In genomic region chr10:97823734-97824133, GRCh38 we compare ENCODE assay signal across 18 cellular contexts. TPM values are rescaled to one million over a fixed set of nuclear protein-coding genes. Genes with fewer than 3 reads are reported as not detected.
DNase-seq lines count a peak whose midpoint lies in the region; ATAC-seq and TF ChIP-seq lines count a peak whose summit lies in the region.
"Had no signal": no experiment of that assay in that cellular context is flagged by ENCODE, and none has a peak within 500 bp of the region (broad histone marks: within the 10 kb centered on the region; RNA-seq: fewer than 3 reads in every experiment).

No MANE protein-coding gene starts in this region.

- no peak overlapping the region for H3K4me3 ChIP-seq in left ventricle myocardium inferior
- no peak overlapping the region for H3K4me3 ChIP-seq in neuronal stem cell (ENCODE audit: low read length in 2 of 2)
- H3K4me3 ChIP-seq: BLaER1 treated with 17β-estradiol and CSF1 and Interleukin-3, amounts not matched to agents 10 nM and 100 nM had no signal

- H2BK120ac ChIP-seq in neuronal stem cell (ENCODE audit: low read depth, low read length), result no peak overlapping the region

- H3K9ac ChIP-seq in neuronal stem cell (ENCODE audit: low read depth, low read length, poor library complexity), result no peak overlapping the region
- H3K9ac ChIP-seq: BLaER1 treated with 17β-estradiol and CSF1 and Interleukin-3, amounts not matched to agents 10 nM and 100 nM had no signal

- H3K4ac ChIP-seq in neuronal stem cell (ENCODE audit: low read length), result no peak overlapping the region

- no peak overlapping the region for H4K91ac ChIP-seq in neuronal stem cell (ENCODE audit: low read depth, low read length, poor library complexity)

- peak overlapping the region; percentile 65 for H2AK5ac ChIP-seq in neuronal stem cell (ENCODE audit: low read depth, low read length)

- no peaks in the 10 kb centered on the region for H3K79me1 ChIP-seq in neuronal stem cell (ENCODE audit: low read depth, low read length)

- no peak overlapping the region for H2AFZ ChIP-seq in neuronal stem cell (ENCODE audit: low read length)

- no peak overlapping the region for H2BK5ac ChIP-seq in neuronal stem cell (ENCODE audit: low read length)

- peak overlapping the region; percentile 30 for H3K27ac ChIP-seq in left ventricle myocardium inferior (replicated peaks)
- no peak overlapping the region for H3K27ac ChIP-seq in neuronal stem cell (replicated peaks; ENCODE audit: low read length)
- H3K27ac ChIP-seq: BLaER1 treated with 17β-estradiol and CSF1 and Interleukin-3, amounts not matched to agents 10 nM and 100 nM had no signal

- intact Hi-C loops in Right ventricle myocardium inferior (cut with DNase I) (no loop called here), cardiac septum (cut with DNase I) (no loop called here), left ventricle myocardium inferior (cut with micrococcal nuclease) (no loop called here)

- ATAC-seq in Right ventricle myocardium inferior (peak; percentile 86), HG03135 (IDR thresholded peaks at IDR 0.05; ENCODE audit: unreplicated experiment) (no peak), HG03175 (IDR thresholded peaks at IDR 0.05; ENCODE audit: unreplicated experiment) (no peak)
- ATAC-seq: PC-3 had no signal

- H3K9me3 ChIP-seq in left ventricle myocardium inferior (replicated peaks) (no peaks in the 10 kb centered on the region), neuronal stem cell (replicated peaks in 1 of 2; ENCODE audit: control insufficient read depth in 2 of 2, insufficient read depth in 1 of 2, low read depth in 1 of 2, low read length in 2 of 2) (no peaks in the 10 kb centered on the region)
- H3K9me3 ChIP-seq: BLaER1 treated with 17β-estradiol and CSF1 and Interleukin-3, amounts not matched to agents 10 nM and 100 nM had no signal

- H3K23ac ChIP-seq in neuronal stem cell (ENCODE audit: low read depth, low read length, poor library complexity), result no peak overlapping the region

- H3K4me2 ChIP-seq in neuronal stem cell (ENCODE audit: insufficient read depth, low read length, poor library complexity, severe bottlenecking), result no peak overlapping the region
- H3K4me2 ChIP-seq: BLaER1 treated with 17β-estradiol and CSF1 and Interleukin-3, amounts not matched to agents 10 nM and 100 nM had no signal

- H3K18ac ChIP-seq in neuronal stem cell (ENCODE audit: low read length), result peak overlapping the region; percentile 90

- no peak for TF ChIP-seq CTCF in left ventricle myocardium inferior (IDR thresholded peaks at IDR 0.05; ENCODE audit: borderline replicate concordance)

- WGBS in neuronal stem cell (ENCODE audit: extremely low coverage in 2 of 2, insufficient read length in 2 of 2, insufficient replicate concordance in 1 of 2), 2 donors, result no CpG with 5 or more reads among the region's 12 CpGs

- H3K36me3 ChIP-seq in left ventricle myocardium inferior (no peaks in the 10 kb centered on the region), neuronal stem cell (replicated peaks in 1 of 2; ENCODE audit: control insufficient read depth in 2 of 2, insufficient read depth in 2 of 2, low read length in 2 of 2) (no peaks in the 10 kb centered on the region)
- H3K36me3 ChIP-seq: BLaER1 treated with 17β-estradiol and CSF1 and Interleukin-3, amounts not matched to agents 10 nM and 100 nM had no signal

- peak overlapping the region; percentile 93 for H2BK15ac ChIP-seq in neuronal stem cell (ENCODE audit: low read length)

- H3K4me1 ChIP-seq in left ventricle myocardium inferior (no peaks in the 10 kb centered on the region), neuronal stem cell (ENCODE audit: control insufficient read depth in 2 of 2, insufficient read depth in 1 of 2, low read depth in 1 of 2, low read length in 2 of 2) (peaks cover 0 to 16% of the 10 kb centered on the region in 2 donors)

- H3K14ac ChIP-seq in neuronal stem cell (ENCODE audit: low read length), result peak overlapping the region; percentile 9

- no peak overlapping the region for H4K8ac ChIP-seq in neuronal stem cell (ENCODE audit: low read depth, low read length)

- H3K27me3 ChIP-seq in left ventricle myocardium inferior (ENCODE audit: low read depth) (peaks cover 46% of the 10 kb centered on the region), neuronal stem cell (ENCODE audit: control insufficient read depth in 3 of 3, insufficient read depth in 3 of 3, low read depth in 1 of 3, low read length in 3 of 3) (peaks cover 0 to 44% (median 0%) of the 10 kb centered on the region in 3 experiments)
- H3K27me3 ChIP-seq: BLaER1 treated with 17β-estradiol and CSF1 and Interleukin-3, amounts not matched to agents 10 nM and 100 nM had no signal

- no peak overlapping the region for H2BK12ac ChIP-seq in neuronal stem cell (ENCODE audit: low read length)

- DNase-seq in Right ventricle myocardium inferior (ENCODE audit: missing footprints) (no peak), cardiac septum (ENCODE audit: low spot score) (no peak), left ventricle myocardium inferior (peak; percentile 37), neuronal stem cell (ENCODE audit: low spot score) (no peak), NCI-H1417 treated with DMSO at 0.1 percent for 48 hours (lab: John Stamatoyannopoulos, UW) (no peak), NCI-H1048 (lab: John Stamatoyannopoulos, UW) (no peak)
- DNase-seq: 8988T, EL, HCEC 1CT, NCI-H1092, NCI-H1694, NCI-H446 treated with DMSO at 0.1 percent for 48 hours, NCI-H748 treated with DMSO at 0.1 percent for 48 hours, PC-3 had no signal

RNA-seq across cellular contexts. Expression of gene GOLGA7B, which starts 25.9 kb away (rescaled TPM):
- total RNA-seq in Right ventricle myocardium inferior (0.08 TPM), cardiac septum (0.54 TPM), left ventricle myocardium inferior (0.60 TPM)
- polyA plus RNA-seq in neuronal stem cell (2013, experiment 1 of 2), result under 0.01 TPM
- polyA plus RNA-seq in neuronal stem cell (2013, experiment 2 of 2), result 0.01 TPM

RNA-seq across cellular contexts. Expression of gene SFRP5, which starts 51.9 kb away (rescaled TPM):
- total RNA-seq in Right ventricle myocardium inferior (2.5 TPM), cardiac septum (3.2 TPM), left ventricle myocardium inferior (8.7 TPM)
- polyA plus RNA-seq in neuronal stem cell (2013, experiment 1 of 2), result 0.06 TPM
- 0.07 TPM for polyA plus RNA-seq in neuronal stem cell (2013, experiment 2 of 2)
- total RNA-seq: HT1080, PC-3 had no signal
